Comparison of ENCODE assay signal across 19 cellular contexts in the genomic region with DNA sequence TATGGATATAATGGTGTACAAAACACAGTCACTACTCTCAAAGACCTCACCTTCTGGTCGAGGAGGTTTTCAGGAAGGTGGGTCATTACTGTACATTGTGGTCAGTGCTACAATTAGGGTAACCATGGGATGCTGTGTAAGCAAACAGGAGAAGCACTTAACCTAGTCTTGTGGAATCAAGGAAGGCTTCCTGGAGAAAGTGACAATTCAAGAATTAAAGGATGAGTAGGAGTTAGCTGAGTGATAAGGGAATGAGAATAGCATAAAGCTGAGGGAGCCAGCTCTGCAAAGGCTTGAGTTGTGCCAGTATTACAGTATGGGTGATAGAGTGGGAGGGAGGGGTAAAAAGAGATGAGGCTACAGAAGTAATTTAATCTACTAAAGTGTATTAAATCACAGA.
"Had no signal": no experiment of that assay in that cellular context is flagged by ENCODE, and none has a peak within 500 bp of the region (broad histone marks: within the 10 kb centered on the region; RNA-seq: fewer than 3 reads in every experiment).

No MANE protein-coding gene starts in this region.

- H3K9me3 Mint-ChIP-seq: immature natural killer cell, natural killer cell, neural crest cell had no signal

- H3K27ac ChIP-seq: dorsolateral prefrontal cortex, gastroesophageal sphincter, ovary, stomach, transverse colon had no signal

- H3K27ac Mint-ChIP-seq: natural killer cell had no signal

- H3K4me1 Mint-ChIP-seq: immature natural killer cell, natural killer cell, neural crest cell had no signal

- H3K9me3 ChIP-seq: gastroesophageal sphincter, ovary, stomach, thoracic aorta, transverse colon had no signal

- H3K4me3 Mint-ChIP-seq: immature natural killer cell, natural killer cell, neural crest cell had no signal

- FAIRE-seq: keratinocyte, small intestine had no signal

- DNase-seq: cortex of kidney; dorsolateral prefrontal cortex; effector CD8-positive, alpha-beta T cell; immature natural killer cell; left cardiac atrium; natural killer cell; ovary; right cardiac atrium; small intestine; stimulated activated CD4-positive, alpha-beta T cell treated with anti-CD3 and anti-CD28 coated beads, Interleukin-12 subunit alpha, Interleukin-12 subunit beta, amount 100 ng/mL, for 4 hours; stimulated activated naive CD4-positive, alpha-beta T cell; stomach; substantia nigra; transverse colon had no signal

- H3K36me3 ChIP-seq: ovary, stomach, transverse colon had no signal

- H3K27me3 ChIP-seq: dorsolateral prefrontal cortex, gastroesophageal sphincter, ovary, stomach, transverse colon had no signal

- H3K36me3 Mint-ChIP-seq: immature natural killer cell, natural killer cell had no signal

- H3K4me3 ChIP-seq: dorsolateral prefrontal cortex, gastroesophageal sphincter, ovary, stomach, thoracic aorta, transverse colon had no signal

- ATAC-seq: esophagus mucosa, gastroesophageal sphincter, natural killer cell had no signal
